In genomic region chr19:41521860-41522555, GRCh38 we compare ENCODE assay signal across 8 cellular contexts. TPM values are rescaled to one million over a fixed set of nuclear protein-coding genes. Genes with fewer than 3 reads are reported as not detected.
A peak's percentile ranks its signal among the peaks of the same experiment; 100 is the strongest.
DNase-seq lines count a peak whose midpoint lies in the region; ATAC-seq and TF ChIP-seq lines count a peak whose summit lies in the region.

No MANE protein-coding gene starts in this region.

- peaks cover 20% of the 10 kb centered on the region for H3K4me1 Mint-ChIP-seq in activated CD4-positive, alpha-beta T cell treated with anti-CD3 and anti-CD28 coated beads, Interleukin-2, amount 10 ng/mL, durations not matched to agents 24 days and 14 days

- H3K9me3 ChIP-seq in esophagus (ENCODE audit: control insufficient read depth in 2 of 2, insufficient read depth in 1 of 2, low read depth in 1 of 2, low read length in 1 of 2) (no peaks in the 10 kb centered on the region), spleen (no peaks in the 10 kb centered on the region)

- no peak for ATAC-seq in GM19023 (IDR thresholded peaks at IDR 0.05; ENCODE audit: unreplicated experiment)

- H3K36me3 Mint-ChIP-seq in activated CD4-positive, alpha-beta T cell treated with anti-CD3 and anti-CD28 coated beads, Interleukin-2, amount 10 ng/mL, durations not matched to agents 24 days and 14 days (ENCODE audit: low read depth): no peaks in the 10 kb centered on the region

- peak; percentile 56 for DNase-seq in stimulated activated CD4-positive, alpha-beta T cell treated with anti-CD3 and anti-CD28 coated beads, Interleukin-15, amount 100 ng/mL, for 24 hours
- DNase-seq in stimulated activated CD4-positive, alpha-beta T cell treated with anti-CD3 and anti-CD28 coated beads, Interleukin-1b, Interleukin-23, amount 100 ng/mL, for 48 hours: no peak
- peak; percentile 85 for DNase-seq in activated CD4-positive, alpha-beta T cell treated with anti-CD3 and anti-CD28 coated beads, Interleukin-2, amount 10 ng/mL, durations not matched to agents 24 days and 14 days
- DNase-seq in spleen: peak; percentile 88
- no peak for DNase-seq in NCI-H774 (lab: John Stamatoyannopoulos, UW)
- no peak for DNase-seq in globus pallidus (ENCODE audit: low spot score)

- no peak overlapping the region for H3K27ac ChIP-seq in esophagus (ENCODE audit: low read depth in 2 of 2, low read length in 1 of 2)
- H3K27ac ChIP-seq in spleen: peak overlapping the region; percentile 73 to 94 (median 90)

- H3K36me3 ChIP-seq in esophagus (ENCODE audit: control insufficient read depth in 2 of 2, insufficient read depth in 2 of 2, low read length in 1 of 2) (no peaks in the 10 kb centered on the region), spleen (no peaks in the 10 kb centered on the region)

- peak overlapping the region; percentile 86 for H3K27ac Mint-ChIP-seq in activated CD4-positive, alpha-beta T cell treated with anti-CD3 and anti-CD28 coated beads, Interleukin-2, amount 10 ng/mL, durations not matched to agents 24 days and 14 days

- H3K9me3 Mint-ChIP-seq in activated CD4-positive, alpha-beta T cell treated with anti-CD3 and anti-CD28 coated beads, Interleukin-2, amount 10 ng/mL, durations not matched to agents 24 days and 14 days: no peaks in the 10 kb centered on the region

- TF ChIP-seq POLR2A in spleen (IDR thresholded peaks at IDR 0.05): no peak

- peaks cover 0 to 11% of the 10 kb centered on the region in 2 donors for H3K27me3 ChIP-seq in esophagus (ENCODE audit: control insufficient read depth in 1 of 2, insufficient read depth in 2 of 2, low read length in 2 of 2)
- H3K27me3 ChIP-seq in spleen (replicated peaks in 1 of 7): peaks cover 0 to 34% (median under 1%) of the 10 kb centered on the region in 7 donors

- 3 to 4% methylated on average over 26 to 58 of the region's 58 CpGs for WGBS in esophagus, 2 donors
- WGBS in spleen, 5 donors: 1 to 4% (median 2%) methylated on average over 19 to 58 of the region's 58 CpGs

- H3K4me3 ChIP-seq in esophagus (ENCODE audit: low read depth in 1 of 2, low read length in 2 of 2) (peak overlapping the region; percentile 12 to 38), spleen (peak overlapping the region; percentile 19 to 66 (median 35))

- peaks cover 31% of the 10 kb centered on the region for H3K27me3 Mint-ChIP-seq in activated CD4-positive, alpha-beta T cell treated with anti-CD3 and anti-CD28 coated beads, Interleukin-2, amount 10 ng/mL, durations not matched to agents 24 days and 14 days

- H3K4me1 ChIP-seq in esophagus (ENCODE audit: control insufficient read depth in 2 of 2, insufficient read depth in 2 of 2, low read length in 1 of 2) (no peaks in the 10 kb centered on the region), spleen (peaks cover 2 to 40% (median 29%) of the 10 kb centered on the region in 6 donors)

- H3K4me3 Mint-ChIP-seq in activated CD4-positive, alpha-beta T cell treated with anti-CD3 and anti-CD28 coated beads, Interleukin-2, amount 10 ng/mL, durations not matched to agents 24 days and 14 days: peak overlapping the region; percentile 84

- intact Hi-C loops in activated CD4-positive, alpha-beta T cell treated with anti-CD3 and anti-CD28 coated beads, Interleukin-2, amount 10 ng/mL, durations not matched to agents 24 days and 14 days (cut with micrococcal nuclease): loop anchor here (1.0 kb wide), 1 partner anchor 9 kb away; no protein-coding TSS in a partner anchor
- intact Hi-C loops in spleen (cut with DNase I; ENCODE audit: low total_unique reads): no loop called here

- peak in 2 of 11 experiments; percentile 17 to 62 for TF ChIP-seq CTCF in spleen (IDR thresholded peaks at IDR 0.05 in 8 of 11, conservative IDR thresholded peaks at IDR 0.05 in 3 of 11)

RNA-seq across cellular contexts. Expression of gene CEACAM21, which starts 54.0 kb away (rescaled TPM):
- total RNA-seq in activated CD4-positive, alpha-beta T cell treated with anti-CD3 and anti-CD28 coated beads, Interleukin-2, amount 10 ng/mL, durations not matched to agents 24 days and 14 days: 31.1 and 32.8 TPM in 2 replicates
- under 1 TPM; 0.24 to 0.66 TPM for polyA plus RNA-seq in esophagus
- total RNA-seq in spleen: 10 to 100 TPM; 12.1 to 22.9 (median 20.0) TPM
- polyA plus RNA-seq in spleen: 10 to 100 TPM; 10.3 to 21.0 (median 17.4) TPM

Comparison
In these comparisons a context has a peak if more than half of its experiments do, and no peak if none do; other contexts are left out.
1. DNase-seq: peak in stimulated activated CD4-positive, alpha-beta T cell treated with anti-CD3 and anti-CD28 coated beads, Interleukin-15, amount 100 ng/mL, for 24 hours (single experiment), activated CD4-positive, alpha-beta T cell treated with anti-CD3 and anti-CD28 coated beads, Interleukin-2, amount 10 ng/mL, durations not matched to agents 24 days and 14 days (single experiment) and spleen (single experiment); none in stimulated activated CD4-positive, alpha-beta T cell treated with anti-CD3 and anti-CD28 coated beads, Interleukin-1b, Interleukin-23, amount 100 ng/mL, for 48 hours (single experiment), NCI-H774 (single experiment) and globus pallidus (single experiment).
2. H3K27ac ChIP-seq: peak in spleen (8 of 8); none in esophagus (0 of 2).